Comparison of ENCODE assay signal across 32 cellular contexts in the genomic region with DNA sequence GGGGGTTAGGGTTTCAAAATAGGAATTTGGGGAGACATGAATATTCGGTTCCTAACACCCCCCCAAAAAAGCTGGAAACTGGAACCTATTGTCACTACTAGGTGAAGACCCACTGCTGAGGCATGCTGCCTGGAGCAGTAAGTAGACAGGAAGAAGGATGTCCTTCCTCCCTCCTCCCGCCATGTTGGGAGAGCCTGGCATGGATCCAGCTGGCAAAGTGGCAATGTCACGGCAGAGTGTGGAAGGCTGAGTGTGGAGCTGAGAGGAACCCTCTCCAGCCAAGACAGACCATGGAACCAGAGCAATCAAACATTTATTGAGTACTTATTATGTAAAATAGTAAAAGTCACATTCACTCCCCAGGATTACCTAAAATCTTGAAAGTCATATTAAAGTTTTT. TPM values are rescaled to one million over a fixed set of nuclear protein-coding genes. Genes with fewer than 3 reads are reported as not detected.
"Had no signal": no experiment of that assay in that cellular context is flagged by ENCODE, and none has a peak within 500 bp of the region (broad histone marks: within the 10 kb centered on the region; RNA-seq: fewer than 3 reads in every experiment).

No MANE protein-coding gene starts in this region.

- H3K4me3 Mint-ChIP-seq: activated B cell treated with CpG ODN at 0.5 μM for 24 hours; activated CD4-positive, alpha-beta memory T cell treated with anti-CD3 and anti-CD28 coated beads, Interleukin-2, amount 10 ng/mL, durations not matched to agents 7 days and 5 days; activated naive CD4-positive, alpha-beta T cell treated with anti-CD3 and anti-CD28 coated beads, Interleukin-2, amount 50 U/mL, for 24 hours; activated T-cell treated with anti-CD3 and anti-CD28 coated beads, Interleukin-2, amount 50 U/mL, for 72 hours; T-cell had no signal

- H3K4me1 ChIP-seq: ascending aorta, body of pancreas had no signal

- ATAC-seq: activated T-cell treated with anti-CD3 and anti-CD28 coated beads, Interleukin-2, amount 50 U/mL, for 72 hours; body of pancreas; PC-3; T-cell had no signal

- H3K27ac Mint-ChIP-seq: activated B cell treated with CpG ODN at 0.5 μM for 24 hours; activated CD4-positive, alpha-beta memory T cell treated with anti-CD3 and anti-CD28 coated beads, Interleukin-2, amount 10 ng/mL, durations not matched to agents 7 days and 5 days; activated naive CD4-positive, alpha-beta T cell treated with anti-CD3 and anti-CD28 coated beads, Interleukin-2, amount 50 U/mL, for 24 hours; activated T-cell treated with anti-CD3 and anti-CD28 coated beads, Interleukin-2, amount 50 U/mL, for 72 hours; activated T-helper 2 cell treated with anti-CD3 and anti-CD28 coated beads, Interferon-gamma antibody, Interleukin-2, Interleukin-4, amounts not matched to agents 10 μg/mL and 5 μg/mL and 100 μg/mL, durations not matched to agents 14 hours and 24 hours and 36 hours; T-cell had no signal

- H3K27me3 ChIP-seq: ascending aorta, body of pancreas had no signal

- H3K4me3 ChIP-seq: ascending aorta, body of pancreas, SK-N-MC had no signal

- DNase-seq: activated B cell treated with CpG ODN at 0.5 μM for 24 hours; activated CD4-positive, alpha-beta memory T cell treated with anti-CD3 and anti-CD28 coated beads, Interleukin-2, amount 10 ng/mL, durations not matched to agents 7 days and 5 days; activated CD4-positive, alpha-beta T cell treated with anti-CD3 and anti-CD28 coated beads for 1 hour; activated CD4-positive, alpha-beta T cell treated with anti-CD3 and anti-CD28 coated beads, Interleukin-2, amount 50 U/mL, for 1 hour; activated naive CD4-positive, alpha-beta T cell; activated T-cell treated with anti-CD3 and anti-CD28 coated beads for 4 hours; activated T-cell treated with anti-CD3 and anti-CD28 coated beads, Interleukin-2, amount 50 U/mL, for 72 hours; amniotic stem cell; body of pancreas; central memory CD4-positive, alpha-beta T cell; IMR-90; KG1; NCI-H1048; NCI-H1417 treated with DMSO at 0.1 percent for 48 hours; NCI-H1694 treated with DMSO at 0.1 percent for 48 hours; NCI-H2081 treated with DMSO at 0.1 percent for 48 hours; NCI-H345; NCI-H510A; NCI-H526 treated with DMSO at 0.1 percent for 48 hours; PC-3; T-cell; T-helper 2 cell; T1000 had no signal

- H3K27me3 Mint-ChIP-seq: activated B cell treated with CpG ODN at 0.5 μM for 24 hours; activated naive CD4-positive, alpha-beta T cell treated with anti-CD3 and anti-CD28 coated beads, Interleukin-2, amount 50 U/mL, for 24 hours; T-cell had no signal

- H3K27ac ChIP-seq: ascending aorta, body of pancreas, SK-N-MC had no signal

- H3K36me3 ChIP-seq: ascending aorta had no signal

- H3K9me3 ChIP-seq: ascending aorta, body of pancreas had no signal

RNA-seq across cellular contexts. Expression of a gene that starts 49.0 kb away (rescaled TPM):
- total RNA-seq: activated B cell treated with CpG ODN at 0.5 μM for 24 hours; activated CD4-positive, alpha-beta memory T cell treated with anti-CD3 and anti-CD28 coated beads, Interleukin-2, amount 10 ng/mL, durations not matched to agents 7 days and 5 days; activated CD8-positive, alpha-beta memory T cell treated with anti-CD3 and anti-CD28 coated beads for 36 hours; activated T-cell treated with anti-CD3 and anti-CD28 coated beads, Interleukin-2, amount 50 U/mL, for 72 hours; activated T-helper 2 cell treated with anti-CD3 and anti-CD28 coated beads, Interferon-gamma antibody, Interleukin-2, Interleukin-4, amounts not matched to agents 10 μg/mL and 5 μg/mL and 100 μg/mL, durations not matched to agents 14 hours and 24 hours and 36 hours; ascending aorta; body of pancreas; bronchial epithelial cell; chondrocyte; IMR-90; LHCN-M2; M059J; PC-3; T-cell had no signal
- polyA plus RNA-seq: IMR-90 had no signal
